In genomic region chr20:58559368-58559729, GRCh38 we compare ENCODE assay signal across 29 cellular contexts. TPM values are rescaled to one million over a fixed set of nuclear protein-coding genes. Genes with fewer than 3 reads are reported as not detected.
"Had no signal": no experiment of that assay in that cellular context is flagged by ENCODE, and none has a peak within 500 bp of the region (broad histone marks: within the 10 kb centered on the region; RNA-seq: fewer than 3 reads in every experiment).

No MANE protein-coding gene starts in this region.

- DNase-seq: hypothalamus; islet precursor cell; kidney glomerular epithelial cell; left cardiac atrium; lower lobe of right lung; mammary epithelial cell; mesendoderm; naive B cell; natural killer cell; ovary; right lobe of liver; stimulated activated CD4-positive, alpha-beta T cell treated with anti-CD3 and anti-CD28 coated beads, Interleukin-1b, Interleukin-23, amount 100 ng/mL, for 48 hours; stimulated activated CD4-positive, alpha-beta T cell treated with anti-CD3 and anti-CD28 coated beads, Interleukin-2, amount 100 ng/mL, for 48 hours; stimulated activated CD4-positive, alpha-beta T cell treated with anti-CD3 and anti-CD28 coated beads, Interleukin-4, amount 100 ng/mL, for 4 hours; stimulated activated CD8-positive, alpha-beta memory T cell treated with anti-CD3 and anti-CD28 coated beads, Interleukin-4, amount 100 ng/mL, for 48 hours; stimulated activated naive CD4-positive, alpha-beta T cell treated with Interleukin-2 at 50 U/mL for 16 hours; stimulated activated naive CD8-positive, alpha-beta T cell treated with anti-CD3 and anti-CD28 coated beads, Interleukin-15, amount 100 ng/mL, for 72 hours; substantia nigra; uterus had no signal

- H3K36me3 ChIP-seq: lower lobe of right lung, ovary, right atrium auricular region, right lobe of liver, tibial nerve, uterus had no signal

- H3K27ac ChIP-seq: lower lobe of right lung, ovary, right atrium auricular region, right lobe of liver, tibial nerve, uterus had no signal

- H3K4me3 ChIP-seq: lower lobe of right lung, ovary, right atrium auricular region, right lobe of liver, smooth muscle cell, tibial nerve, uterus had no signal

- H3K27ac Mint-ChIP-seq: mesothelial cell of epicardium; natural killer cell; progenitor cell of endocrine pancreas; stimulated activated memory B cell treated with anti-CD40 and anti-IgM and Interleukin-4, amounts not matched to agents 10 μg/mL and 1 μg/mL and 100 μg/mL, for 72 hours; type B pancreatic cell had no signal

- H3K36me3 Mint-ChIP-seq: natural killer cell; stimulated activated memory B cell treated with anti-CD40 and anti-IgM and Interleukin-4, amounts not matched to agents 10 μg/mL and 1 μg/mL and 100 μg/mL, for 72 hours had no signal

- H3K9me3 Mint-ChIP-seq: natural killer cell; stimulated activated naive CD8-positive, alpha-beta T cell treated with anti-CD3 and anti-CD28 coated beads, Interleukin-15, amount 100 ng/mL, for 72 hours had no signal

- H3K4me3 Mint-ChIP-seq: mesothelial cell of epicardium; naive B cell; natural killer cell; stimulated activated memory B cell treated with anti-CD40 and anti-IgM and Interleukin-4, amounts not matched to agents 10 μg/mL and 1 μg/mL and 100 μg/mL, for 72 hours; stimulated activated naive CD8-positive, alpha-beta T cell treated with anti-CD3 and anti-CD28 coated beads, Interleukin-15, amount 100 ng/mL, for 72 hours; type B pancreatic cell had no signal

- H3K9me3 ChIP-seq: lower lobe of right lung, ovary, right atrium auricular region, right lobe of liver, uterus had no signal

- ATAC-seq: left cardiac atrium; lower lobe of right lung; natural killer cell; stimulated activated memory B cell treated with anti-CD40 and anti-IgM and Interleukin-4, amounts not matched to agents 10 μg/mL and 1 μg/mL and 100 μg/mL, for 72 hours; stimulated activated naive CD8-positive, alpha-beta T cell treated with anti-CD3 and anti-CD28 coated beads, Interleukin-15, amount 100 ng/mL, for 72 hours had no signal

- H3K4me1 ChIP-seq: lower lobe of right lung, right atrium auricular region, right lobe of liver, tibial nerve, uterus had no signal

- H3K27me3 ChIP-seq: ovary, right atrium auricular region, right lobe of liver, tibial nerve, uterus had no signal

- H3K4me1 Mint-ChIP-seq: naive B cell; natural killer cell; stimulated activated memory B cell treated with anti-CD40 and anti-IgM and Interleukin-4, amounts not matched to agents 10 μg/mL and 1 μg/mL and 100 μg/mL, for 72 hours; stimulated activated naive CD8-positive, alpha-beta T cell treated with anti-CD3 and anti-CD28 coated beads, Interleukin-15, amount 100 ng/mL, for 72 hours had no signal

RNA-seq across cellular contexts. Expression of gene APCDD1L, which starts 44.1 kb away (rescaled TPM):
- total RNA-seq: liver, lower lobe of right lung, mesothelial cell of epicardium, mononuclear cell, natural killer cell, progenitor cell of endocrine pancreas, temporal lobe had no signal
